18 cellular contexts compared by ENCODE assay signal in genomic region chr17:48241770-48242497, GRCh38.
DNase-seq lines count a peak whose midpoint lies in the region; ATAC-seq, FAIRE-seq and TF ChIP-seq lines count a peak whose summit lies in the region.
"Had no signal": no experiment of that assay in that cellular context is flagged by ENCODE, and none has a peak within 500 bp of the region (broad histone marks: within the 10 kb centered on the region; RNA-seq: fewer than 3 reads in every experiment).

No MANE protein-coding gene starts in this region.

- H3K4me3 ChIP-seq in OCI-LY7 (ENCODE audit: low read depth, low read length, poor library complexity, severe bottlenecking) (no peak overlapping the region), endodermal cell (ENCODE audit: low read length) (no peak overlapping the region), osteoblast (ENCODE audit: insufficient read depth, low read length) (no peak overlapping the region), HepG2 (replicated peaks in 1 of 3; ENCODE audit: insufficient read depth in 1 of 3, low read depth in 2 of 3, low read length in 3 of 3) (no peak overlapping the region)
- H3K4me3 ChIP-seq: right lobe of liver, upper lobe of left lung had no signal

- H3K27me3 ChIP-seq in endodermal cell (ENCODE audit: control insufficient read depth, insufficient read depth, low read length, poor library complexity, severe bottlenecking) (no peaks in the 10 kb centered on the region), osteoblast (ENCODE audit: insufficient read depth, low read length) (peaks cover under 1% of the 10 kb centered on the region), HepG2 (ENCODE audit: control insufficient read depth in 1 of 2, insufficient read depth in 2 of 2, low read length in 2 of 2) (0 out of 5 replicates have a peak, but pooled peaks cover 0 to 4% of the 10 kb centered on the region in 2 experiments)
- H3K27me3 ChIP-seq: right lobe of liver, upper lobe of left lung had no signal

- H3K4me1 ChIP-seq in OCI-LY7 (ENCODE audit: insufficient read depth, low read length, poor library complexity, severe bottlenecking) = peaks cover 5% of the 10 kb centered on the region
- H3K4me1 ChIP-seq in endodermal cell (ENCODE audit: control insufficient read depth, insufficient read depth, low read length) = peaks cover 17% of the 10 kb centered on the region
- H3K4me1 ChIP-seq in osteoblast (ENCODE audit: insufficient read depth, low read length) = peaks cover 60% of the 10 kb centered on the region
- no peaks in the 10 kb centered on the region for H3K4me1 ChIP-seq in HepG2 (ENCODE audit: insufficient read depth, low read length)
- H3K4me1 ChIP-seq: right lobe of liver had no signal

- TF ChIP-seq CTCF in OCI-LY7 (conservative IDR thresholded peaks at IDR 0.05; ENCODE audit: low read length) (no peak), endodermal cell (conservative IDR thresholded peaks at IDR 0.05) (no peak), osteoblast (IDR thresholded peaks at IDR 0.05; ENCODE audit: extremely low read depth, low read depth, low read length) (no peak), HepG2 (CRISPR knock-in tag; IDR thresholded peaks at IDR 0.05) (no peak)

- FAIRE-seq in HepG2 (lab: Jason Lieb, UNC) = no peak

- H3K4me1 Mint-ChIP-seq in activated CD4-positive, alpha-beta T cell treated with anti-CD3 and anti-CD28 coated beads, Interleukin-2, amount 10 ng/mL, durations not matched to agents 24 days and 14 days = peaks cover 51% of the 10 kb centered on the region
- H3K4me1 Mint-ChIP-seq in endodermal cell = peaks cover 31% of the 10 kb centered on the region

- H3K36me3 Mint-ChIP-seq in activated CD4-positive, alpha-beta T cell treated with anti-CD3 and anti-CD28 coated beads, Interleukin-2, amount 10 ng/mL, durations not matched to agents 24 days and 14 days (ENCODE audit: low read depth) = peaks cover 16% of the 10 kb centered on the region
- no peaks in the 10 kb centered on the region for H3K36me3 Mint-ChIP-seq in endodermal cell (ENCODE audit: low read depth)

- CTCF ChIA-PET in OCI-LY7 (lab: Charles Lee; ENCODE audit: unreplicated experiment) (no interaction called here), HepG2 (lab: Yijun Ruan, JAX; ENCODE audit: low intra/inter-chr PET ratio, low total read pairs) (no interaction called here)

- H3K9me3 ChIP-seq in OCI-LY7 (ENCODE audit: low read length) = no peaks in the 10 kb centered on the region
- no peaks in the 10 kb centered on the region for H3K9me3 ChIP-seq in endodermal cell (ENCODE audit: control insufficient read depth, low read length)
- H3K9me3 ChIP-seq in osteoblast (ENCODE audit: low read depth, low read length) = no peaks in the 10 kb centered on the region
- no peaks in the 10 kb centered on the region for H3K9me3 ChIP-seq in HepG2 (ENCODE audit: low read length)
- H3K9me3 ChIP-seq: right lobe of liver, upper lobe of left lung had no signal

- H3K4me2 ChIP-seq in OCI-LY7 (ENCODE audit: low read length) (no peak overlapping the region), osteoblast (ENCODE audit: insufficient read depth, low read length) (no peak overlapping the region), HepG2 (ENCODE audit: low read depth, low read length) (no peak overlapping the region)

- H3K27ac ChIP-seq in OCI-LY7 (ENCODE audit: low read depth, low read length, poor library complexity, severe bottlenecking) (no peak overlapping the region), endodermal cell (ENCODE audit: low read depth, low read length) (no peak overlapping the region), osteoblast (ENCODE audit: low read depth, low read length) (peak overlapping the region; percentile 47), HepG2 (ENCODE audit: extremely low read length, insufficient read depth, low read length) (no peak overlapping the region)
- H3K27ac ChIP-seq: right lobe of liver, upper lobe of left lung had no signal

- H3K9ac ChIP-seq in endodermal cell (ENCODE audit: extremely low read depth, low read length, poor library complexity, severe bottlenecking) (no peak overlapping the region), HepG2 (ENCODE audit: insufficient read depth, low read depth, low read length) (no peak overlapping the region)

- ATAC-seq in HG02840 (IDR thresholded peaks at IDR 0.05; ENCODE audit: low FRiP score, unreplicated experiment) = no peak
- ATAC-seq in HepG2 = no peak

- no peaks in the 10 kb centered on the region for H3K9me2 ChIP-seq in OCI-LY7 (ENCODE audit: insufficient read depth, low read length)

- 75 to 79% methylated on average over 5 to 7 of the region's 7 CpGs for WGBS in endodermal cell (ENCODE audit: insufficient coverage in 1 of 2, insufficient read length in 1 of 2), 2 experiments
- 17% methylated on average over 7 of the region's 7 CpGs for WGBS in HepG2 (ENCODE audit: low lambda C conversion rate)

- no peaks in the 10 kb centered on the region for H3K36me3 ChIP-seq in OCI-LY7 (ENCODE audit: insufficient read depth, low read length)
- no peaks in the 10 kb centered on the region for H3K36me3 ChIP-seq in endodermal cell (ENCODE audit: control insufficient read depth, insufficient read depth, low read length)
- no peaks in the 10 kb centered on the region for H3K36me3 ChIP-seq in osteoblast (ENCODE audit: insufficient read depth, low read length)
- no peaks in the 10 kb centered on the region for H3K36me3 ChIP-seq in HepG2 (replicated peaks in 1 of 2; ENCODE audit: control insufficient read depth in 1 of 2, insufficient read depth in 2 of 2, low read length in 2 of 2)
- H3K36me3 ChIP-seq: right lobe of liver, upper lobe of left lung had no signal

- BruUV-seq in OCI-LY7 (replicated peaks; lab: Mats Ljungman, UMichigan) = no TSS peak
- BruUV-seq in HepG2 (replicated peaks; lab: Mats Ljungman, UMichigan) = no TSS peak

- intact Hi-C loops in activated CD4-positive, alpha-beta T cell treated with anti-CD3 and anti-CD28 coated beads, Interleukin-2, amount 10 ng/mL, durations not matched to agents 24 days and 14 days (cut with micrococcal nuclease) = no loop called here
- intact Hi-C loops in OCI-LY7 (cut with micrococcal nuclease; ENCODE audit: unreplicated experiment) = no loop called here
- intact Hi-C loops in HepG2 (cut with micrococcal nuclease; ENCODE audit: unreplicated experiment) = no loop called here

- in situ Hi-C loops in HepG2 (cut with HindIII; ENCODE audit: extremely low pct_ligation_motif_present, low pct_unique_long_range_greater_than_20kb) = no loop called here

- no peaks in the 10 kb centered on the region for H3K27me3 Mint-ChIP-seq in activated CD4-positive, alpha-beta T cell treated with anti-CD3 and anti-CD28 coated beads, Interleukin-2, amount 10 ng/mL, durations not matched to agents 24 days and 14 days
- H3K27me3 Mint-ChIP-seq in endodermal cell (ENCODE audit: insufficient read depth) = no peaks in the 10 kb centered on the region
- H3K27me3 Mint-ChIP-seq: naive thymus-derived CD4-positive, alpha-beta T cell had no signal

- no peak for TF ChIP-seq POLR2A in HepG2 (IDR thresholded peaks at IDR 0.05; ENCODE audit: insufficient read depth in 1 of 2, low read depth in 2 of 2, low read length in 2 of 2)

- TF ChIP-seq RAD21 in HepG2 (CRISPR knock-in tag; IDR thresholded peaks at IDR 0.05) = no peak

- TF ChIP-seq EP300 in HepG2 (IDR thresholded peaks at IDR 0.05; ENCODE audit: low read depth in 2 of 2, low read length in 2 of 2) (no peak), HepG2 (CRISPR knock-in tag; IDR thresholded peaks at IDR 0.05; ENCODE audit: borderline replicate concordance) (no peak)

- peaks cover 4% of the 10 kb centered on the region for H3K9me3 Mint-ChIP-seq in activated CD4-positive, alpha-beta T cell treated with anti-CD3 and anti-CD28 coated beads, Interleukin-2, amount 10 ng/mL, durations not matched to agents 24 days and 14 days
- no peaks in the 10 kb centered on the region for H3K9me3 Mint-ChIP-seq in endodermal cell
- H3K9me3 Mint-ChIP-seq: stimulated activated naive B cell treated with anti-CD40 and anti-IgM and Interleukin-4, amounts not matched to agents 10 μg/mL and 1 μg/mL and 100 μg/mL, for 72 hours; T-helper 1 cell treated with Interleukin-12 subunit alpha and Interleukin-12 subunit beta and Interleukin-4 antibody, amounts not matched to agents 30 μg/mL and 1 μg/mL, for 36 hours had no signal

- H3K27ac Mint-ChIP-seq in activated CD4-positive, alpha-beta T cell treated with anti-CD3 and anti-CD28 coated beads, Interleukin-2, amount 10 ng/mL, durations not matched to agents 24 days and 14 days = peak overlapping the region; percentile 39
- H3K27ac Mint-ChIP-seq in endodermal cell = no peak overlapping the region
- H3K27ac Mint-ChIP-seq: stimulated activated naive B cell treated with anti-CD40 and anti-IgM and Interleukin-4, amounts not matched to agents 10 μg/mL and 1 μg/mL and 100 μg/mL, for 72 hours; T-helper 1 cell treated with Interleukin-12 subunit alpha and Interleukin-12 subunit beta and Interleukin-4 antibody, amounts not matched to agents 30 μg/mL and 1 μg/mL, for 36 hours had no signal

- H4K20me1 ChIP-seq in OCI-LY7 (ENCODE audit: insufficient read depth, low read length) = no peaks in the 10 kb centered on the region
- H4K20me1 ChIP-seq in osteoblast (ENCODE audit: insufficient read depth, low read length) = no peaks in the 10 kb centered on the region
- no peaks in the 10 kb centered on the region for H4K20me1 ChIP-seq in HepG2 (ENCODE audit: insufficient read depth, low read length)

- no peak overlapping the region for H3K4me3 Mint-ChIP-seq in activated CD4-positive, alpha-beta T cell treated with anti-CD3 and anti-CD28 coated beads, Interleukin-2, amount 10 ng/mL, durations not matched to agents 24 days and 14 days
- H3K4me3 Mint-ChIP-seq in endodermal cell = no peak overlapping the region
- H3K4me3 Mint-ChIP-seq: T-helper 1 cell treated with Interleukin-12 subunit alpha and Interleukin-12 subunit beta and Interleukin-4 antibody, amounts not matched to agents 30 μg/mL and 1 μg/mL, for 36 hours had no signal

- no peak for DNase-seq in activated CD4-positive, alpha-beta T cell treated with anti-CD3 and anti-CD28 coated beads, Interleukin-2, amount 10 ng/mL, durations not matched to agents 24 days and 14 days
- DNase-seq in activated CD4-positive, alpha-beta T cell treated with anti-CD3 and anti-CD28 coated beads for 48 hours = no peak
- DNase-seq in OCI-LY7 (ENCODE audit: low spot score) = no peak
- DNase-seq in endodermal cell = peak; percentile 54
- no peak for DNase-seq in osteoblast (ENCODE audit: insufficient read length, low spot score, missing footprints)
- no peak for DNase-seq in HepG2 (ENCODE audit: low spot score)
- DNase-seq in NCI-H1436 (lab: John Stamatoyannopoulos, UW) = no peak
- DNase-seq: 8988T; activated CD4-positive, CD25-positive, alpha-beta regulatory T cell treated with anti-CD3 and anti-CD28 coated beads, Interleukin-2, amount 50 U/mL, for 72 hours; amygdala; naive thymus-derived CD4-positive, alpha-beta T cell; NCI-H1436 treated with DMSO at 0.1 percent for 48 hours; NCI-H446 treated with DMSO at 0.1 percent for 48 hours; right lobe of liver had no signal

- POLR2A ChIA-PET in OCI-LY7 (lab: Charles Lee) = interaction anchor here (1.0 kb wide), 1 partner anchor 101 kb away, joined by 3 read pairs; no protein-coding TSS in a partner anchor
- POLR2A ChIA-PET in HepG2 (lab: Yijun Ruan, JAX) = no interaction called here

- H2AFZ ChIP-seq in OCI-LY7 (ENCODE audit: low read length) = 0 out of 2 replicates have a peak overlapping the region, but pooled peaks have one; percentile 47
- H2AFZ ChIP-seq in osteoblast (ENCODE audit: low read length) = peak overlapping the region; percentile 10
- H2AFZ ChIP-seq in HepG2 (ENCODE audit: low read length) = no peak overlapping the region

- H3K79me2 ChIP-seq in OCI-LY7 (ENCODE audit: insufficient read depth, low read depth, low read length) = no peaks in the 10 kb centered on the region
- H3K79me2 ChIP-seq in osteoblast (ENCODE audit: insufficient read depth, low read length) = no peaks in the 10 kb centered on the region
- H3K79me2 ChIP-seq in HepG2 (ENCODE audit: insufficient read depth, low read length) = no peaks in the 10 kb centered on the region
